16 cellular contexts compared by ENCODE assay signal in the genomic region with DNA sequence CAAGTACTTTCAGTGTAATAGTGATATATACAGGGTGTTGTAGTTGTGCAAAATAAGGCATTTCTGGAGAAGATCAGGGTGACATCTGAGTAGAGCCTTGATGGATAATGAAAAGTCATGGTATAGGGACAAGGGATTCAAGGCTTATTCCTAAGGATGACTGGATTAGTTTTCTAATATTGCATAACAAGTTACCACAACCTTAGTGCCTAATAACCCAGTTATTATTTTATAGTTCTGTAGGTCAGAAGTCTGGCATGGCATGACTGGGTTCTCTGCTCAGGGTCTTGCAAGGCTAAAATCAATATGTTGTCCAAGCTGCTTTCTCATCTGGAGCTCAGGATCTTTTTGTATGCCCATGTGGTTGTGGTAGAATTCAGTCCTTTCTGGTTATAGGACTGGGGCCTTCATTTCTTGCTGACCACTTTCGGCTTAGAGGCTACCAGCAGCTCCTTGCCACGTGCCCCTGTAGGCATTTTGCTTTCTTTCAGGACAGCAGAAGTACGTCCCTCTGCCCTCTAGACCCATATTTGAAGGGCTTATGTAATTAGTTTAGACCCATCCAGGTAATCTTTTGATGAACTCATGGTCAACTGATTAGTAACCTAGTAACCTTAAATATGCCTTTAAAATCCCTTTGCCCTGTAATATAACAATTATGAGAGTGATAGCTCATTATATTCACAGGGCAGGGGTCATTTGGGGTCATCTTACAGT.
"Had no signal": no experiment of that assay in that cellular context is flagged by ENCODE, and none has a peak within 500 bp of the region (broad histone marks: within the 10 kb centered on the region; RNA-seq: fewer than 3 reads in every experiment).

No MANE protein-coding gene starts in this region.

- DNase-seq: activated CD4-positive, alpha-beta T cell treated with anti-CD3 and anti-CD28 coated beads for 48 hours; activated CD8-positive, alpha-beta memory T cell treated with anti-CD3 and anti-CD28 coated beads for 24 hours; activated naive CD4-positive, alpha-beta T cell treated with anti-CD3 and anti-CD28 coated beads, Interleukin-2, amount 50 U/mL, for 16 hours; amniotic stem cell; dermis blood vessel endothelial cell; glutamatergic neuron; stimulated activated CD4-positive, alpha-beta T cell treated with anti-CD3 and anti-CD28 coated beads, Interleukin-1b, Interleukin-23, amount 100 ng/mL, for 48 hours; stimulated activated naive B cell treated with anti-CD40 and anti-IgM and Interleukin-4, amounts not matched to agents 10 μg/mL and 1 μg/mL and 100 μg/mL, for 72 hours; substantia nigra; transverse colon had no signal

- ATAC-seq: left lobe of liver; stimulated activated naive B cell treated with anti-CD40 and anti-IgM and Interleukin-4, amounts not matched to agents 10 μg/mL and 1 μg/mL and 100 μg/mL, for 72 hours; WTC11 had no signal

- H3K4me3 Mint-ChIP-seq: neural progenitor cell; stimulated activated naive B cell treated with anti-CD40 and anti-IgM and Interleukin-4, amounts not matched to agents 10 μg/mL and 1 μg/mL and 100 μg/mL, for 72 hours; T-helper 1 cell treated with Interleukin-12 subunit alpha and Interleukin-12 subunit beta and Interleukin-4 antibody, amounts not matched to agents 30 μg/mL and 1 μg/mL, for 36 hours; WTC11 had no signal

- H3K27me3 Mint-ChIP-seq: stimulated activated naive B cell treated with anti-CD40 and anti-IgM and Interleukin-4, amounts not matched to agents 10 μg/mL and 1 μg/mL and 100 μg/mL, for 72 hours had no signal

- H2AFZ ChIP-seq: neural progenitor cell had no signal

- H3K9me3 ChIP-seq: transverse colon had no signal

- H3K27ac Mint-ChIP-seq: activated T-helper 2 cell treated with anti-CD3 and anti-CD28 coated beads, Interferon-gamma antibody, Interleukin-2, Interleukin-4, amounts not matched to agents 10 μg/mL and 5 μg/mL and 100 μg/mL, durations not matched to agents 14 hours and 24 hours and 36 hours; neural progenitor cell; stimulated activated naive B cell treated with anti-CD40 and anti-IgM and Interleukin-4, amounts not matched to agents 10 μg/mL and 1 μg/mL and 100 μg/mL, for 72 hours; T-helper 1 cell treated with Interleukin-12 subunit alpha and Interleukin-12 subunit beta and Interleukin-4 antibody, amounts not matched to agents 30 μg/mL and 1 μg/mL, for 36 hours; WTC11 had no signal

- H3K9ac ChIP-seq: neural progenitor cell had no signal

- H3K4me3 ChIP-seq: neural progenitor cell, transverse colon had no signal

- H3K4me2 ChIP-seq: neural progenitor cell had no signal

- FAIRE-seq: islet of Langerhans had no signal

- H3K9me3 Mint-ChIP-seq: activated T-helper 2 cell treated with anti-CD3 and anti-CD28 coated beads, Interferon-gamma antibody, Interleukin-2, Interleukin-4, amounts not matched to agents 10 μg/mL and 5 μg/mL and 100 μg/mL, durations not matched to agents 14 hours and 24 hours and 36 hours; neural progenitor cell; stimulated activated naive B cell treated with anti-CD40 and anti-IgM and Interleukin-4, amounts not matched to agents 10 μg/mL and 1 μg/mL and 100 μg/mL, for 72 hours; T-helper 1 cell treated with Interleukin-12 subunit alpha and Interleukin-12 subunit beta and Interleukin-4 antibody, amounts not matched to agents 30 μg/mL and 1 μg/mL, for 36 hours; WTC11 had no signal

- H3K27ac ChIP-seq: neural progenitor cell, transverse colon had no signal

- H3K27me3 ChIP-seq: neural progenitor cell, transverse colon had no signal
